In the genomic region with DNA sequence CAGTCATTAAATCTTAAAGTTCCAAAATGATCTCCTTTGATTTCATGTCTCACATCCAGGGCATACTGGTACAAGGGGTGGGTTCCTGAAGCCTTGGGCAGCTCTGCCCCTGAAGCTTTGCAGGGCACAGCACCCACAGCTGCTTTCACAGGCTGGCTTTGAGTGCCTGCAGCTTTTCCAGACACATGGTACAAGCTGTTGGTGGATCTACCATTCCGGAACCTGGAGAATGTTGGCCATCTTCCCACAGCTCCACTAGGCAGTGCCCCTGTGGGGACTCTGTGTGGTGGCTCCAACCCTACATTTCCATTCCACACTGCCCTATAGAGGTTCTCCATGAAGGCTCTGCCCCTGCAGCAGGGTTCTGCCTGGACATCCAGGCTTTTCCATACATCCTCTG, we compare ENCODE assay signal across 34 cellular contexts.
"Had no signal": no experiment of that assay in that cellular context is flagged by ENCODE, and none has a peak within 500 bp of the region (broad histone marks: within the 10 kb centered on the region; RNA-seq: fewer than 3 reads in every experiment).

No MANE protein-coding gene starts in this region.

- H3K4me3 ChIP-seq: MG63 had no signal

- H3K9ac ChIP-seq: KMS-11 had no signal

- H3K4me2 ChIP-seq: KMS-11 had no signal

- DNase-seq: Karpas-422, Kasumi-1, MG63, MM.1S, MV-4-11, NCI-H1048, NCI-H1092, NCI-H1092 treated with DMSO at 0.1 percent for 48 hours, NCI-H1105, NCI-H1105 treated with DMSO at 0.1 percent for 48 hours, NCI-H1417, NCI-H1417 treated with DMSO at 0.1 percent for 48 hours, NCI-H1436, NCI-H1436 treated with DMSO at 0.1 percent for 48 hours, NCI-H146, NCI-H1694, NCI-H1694 treated with DMSO at 0.1 percent for 48 hours, NCI-H187, NCI-H187 treated with DMSO at 0.1 percent for 48 hours, NCI-H1930, NCI-H2029, NCI-H2029 treated with DMSO at 0.1 percent for 48 hours, NCI-H2081, NCI-H2081 treated with DMSO at 0.1 percent for 48 hours, NCI-H2107, NCI-H2171, NCI-H2171 treated with DMSO at 0.1 percent for 48 hours, NCI-H2227 treated with DMSO at 0.1 percent for 48 hours, NCI-H226, NCI-H345, NCI-H446, NCI-H446 treated with DMSO at 0.1 percent for 48 hours, NCI-H510A had no signal

- H3K27ac ChIP-seq: KMS-11 had no signal

- H3K27me3 ChIP-seq: MG63 had no signal

- H3K36me3 ChIP-seq: MG63 had no signal
